Comparison of ENCODE assay signal across 8 cellular contexts in genomic region chr2:96205888-96206287, GRCh38. TPM values are rescaled to one million over a fixed set of nuclear protein-coding genes. Genes with fewer than 3 reads are reported as not detected.
DNase-seq lines count a peak whose midpoint lies in the region; TF ChIP-seq lines count a peak whose summit lies in the region.

No MANE protein-coding gene starts in this region.

- H3K4me3 ChIP-seq in AG09309 (ENCODE audit: control insufficient read depth, low read depth, low read length), result peak overlapping the region; percentile 16; the same call in 1 of the 2 replicates
- H3K4me3 ChIP-seq in HL-60 (replicated peaks; ENCODE audit: insufficient read depth, low read length), result peak overlapping the region; percentile 29
- peak overlapping the region; percentile 17 to 43 for H3K4me3 ChIP-seq in mucosa of rectum (ENCODE audit: low read length in 2 of 2)

- peak overlapping the region in 1 of 2 donors; percentile 44 for H3K9ac ChIP-seq in mucosa of rectum (ENCODE audit: low read depth in 1 of 2, low read length in 2 of 2)

- H3K4me1 Mint-ChIP-seq in MCF 10A (ENCODE audit: insufficient read depth, unreplicated experiment), result peaks cover 44% of the 10 kb centered on the region

- H3K27ac Mint-ChIP-seq in MCF 10A (ENCODE audit: low read depth, unreplicated experiment), result no peak overlapping the region

- peak overlapping the region; percentile 59 for H3K4me3 Mint-ChIP-seq in MCF 10A (ENCODE audit: unreplicated experiment)

- CTCF ChIA-PET in MCF 10A (lab: Yijun Ruan, JAX), result interaction anchor here (0.6 to 2.5 kb wide), 5 partner anchors 32 to 933 kb away, joined by 3 to 9 read pairs (median 4); no protein-coding TSS in a partner anchor

- H3K27me3 Mint-ChIP-seq in MCF 10A (ENCODE audit: insufficient read depth, unreplicated experiment), result no peaks in the 10 kb centered on the region

- no peaks in the 10 kb centered on the region for H3K36me3 ChIP-seq in mucosa of rectum (ENCODE audit: control insufficient read depth in 2 of 2, insufficient read depth in 2 of 2, low read length in 2 of 2)

- H3K9me3 Mint-ChIP-seq in MCF 10A (ENCODE audit: unreplicated experiment), result no peaks in the 10 kb centered on the region

- DNase-seq in AG09309 (ENCODE audit: low read depth), result peak; percentile 46
- DNase-seq in HL-60 (ENCODE audit: low read depth in 1 of 2, low spot score in 1 of 2), result no peak
- DNase-seq in MCF 10A (ENCODE audit: unreplicated experiment), result peak; percentile 26
- no peak for DNase-seq in stimulated activated CD4-positive, alpha-beta T cell treated with anti-CD3 and anti-CD28 coated beads, Interleukin-4, amount 100 ng/mL, for 24 hours
- DNase-seq in NCI-H526 (lab: John Stamatoyannopoulos, UW), result no peak
- no peak for DNase-seq in stimulated activated CD4-positive, alpha-beta T cell treated with anti-CD3 and anti-CD28 coated beads, Interleukin-1b, Interleukin-23, amount 100 ng/mL, for 48 hours
- DNase-seq in stimulated activated CD4-positive, alpha-beta T cell treated with anti-CD3 and anti-CD28 coated beads, Interleukin-4, amount 100 ng/mL, for 1 hour, result no peak

- H3K36me3 Mint-ChIP-seq in MCF 10A (ENCODE audit: insufficient read depth, unreplicated experiment), result peaks cover 15% of the 10 kb centered on the region

- no peaks in the 10 kb centered on the region for H3K9me3 ChIP-seq in mucosa of rectum (ENCODE audit: control insufficient read depth in 2 of 2, low read length in 2 of 2)

- TF ChIP-seq CTCF in AG09309 (IDR thresholded peaks at IDR 0.05; ENCODE audit: control insufficient read depth, insufficient read depth, low read depth, low read length, missing control alignments) (no peak), HL-60 (IDR thresholded peaks at IDR 0.05; ENCODE audit: insufficient read depth, low read length) (no peak), MCF 10A (IDR thresholded peaks at IDR 0.05; ENCODE audit: unreplicated experiment) (no peak)

- H3K27me3 ChIP-seq in HL-60 (ENCODE audit: insufficient read depth, poor library complexity, severe bottlenecking) (no peaks in the 10 kb centered on the region), mucosa of rectum (ENCODE audit: control insufficient read depth in 2 of 2, insufficient read depth in 2 of 2, low read length in 2 of 2) (no peaks in the 10 kb centered on the region)

- intact Hi-C loops in MCF 10A (cut with micrococcal nuclease), result no loop called here

- H3K4me1 ChIP-seq in mucosa of rectum (ENCODE audit: control insufficient read depth in 2 of 2, insufficient read depth in 2 of 2, low read length in 2 of 2), result peaks cover 31 to 41% of the 10 kb centered on the region in 2 donors

- no peak overlapping the region for H3K27ac ChIP-seq in HL-60 (replicated peaks)
- H3K27ac ChIP-seq in mucosa of rectum (ENCODE audit: low read depth in 2 of 2, low read length in 2 of 2), result no peak overlapping the region

- POLR2A ChIA-PET in MCF 10A (lab: Yijun Ruan, JAX), result interaction anchor here (0.7 to 2.1 kb wide), 6 partner anchors 36 to 292 kb away, joined by 3 to 19 read pairs (median 6); partner anchors contain the start of gene SNRNP200

- no TSS peak for BruUV-seq in MCF 10A (replicated peaks; lab: Mats Ljungman, UMichigan)

RNA-seq across cellular contexts. Expression of gene STARD7, which starts 2.7 kb away (rescaled TPM):
- total RNA-seq in MCF 10A (2022), result 84.1 and 105 TPM in 2 replicates

RNA-seq across cellular contexts. Expression of gene TMEM127, which starts 59.9 kb away (rescaled TPM):
- 31.5 and 40.0 TPM in 2 replicates for total RNA-seq in MCF 10A (2022)

Comparison
In these comparisons a context has a peak if more than half of its experiments do, and no peak if none do; other contexts are left out.
1. DNase-seq: peak in AG09309 (single experiment) and MCF 10A (single experiment); none in HL-60 (0 of 2), stimulated activated CD4-positive, alpha-beta T cell treated with anti-CD3 and anti-CD28 coated beads, Interleukin-4, amount 100 ng/mL, for 24 hours (single experiment), NCI-H526 (0 of 2), stimulated activated CD4-positive, alpha-beta T cell treated with anti-CD3 and anti-CD28 coated beads, Interleukin-1b, Interleukin-23, amount 100 ng/mL, for 48 hours (single experiment) and stimulated activated CD4-positive, alpha-beta T cell treated with anti-CD3 and anti-CD28 coated beads, Interleukin-4, amount 100 ng/mL, for 1 hour (single experiment).
2. Peak in every context shown above with its lines, with median percentiles within 50 percentile points of each other: H3K4me3 ChIP-seq.